21 cellular contexts compared by ENCODE assay signal in the genomic region with DNA sequence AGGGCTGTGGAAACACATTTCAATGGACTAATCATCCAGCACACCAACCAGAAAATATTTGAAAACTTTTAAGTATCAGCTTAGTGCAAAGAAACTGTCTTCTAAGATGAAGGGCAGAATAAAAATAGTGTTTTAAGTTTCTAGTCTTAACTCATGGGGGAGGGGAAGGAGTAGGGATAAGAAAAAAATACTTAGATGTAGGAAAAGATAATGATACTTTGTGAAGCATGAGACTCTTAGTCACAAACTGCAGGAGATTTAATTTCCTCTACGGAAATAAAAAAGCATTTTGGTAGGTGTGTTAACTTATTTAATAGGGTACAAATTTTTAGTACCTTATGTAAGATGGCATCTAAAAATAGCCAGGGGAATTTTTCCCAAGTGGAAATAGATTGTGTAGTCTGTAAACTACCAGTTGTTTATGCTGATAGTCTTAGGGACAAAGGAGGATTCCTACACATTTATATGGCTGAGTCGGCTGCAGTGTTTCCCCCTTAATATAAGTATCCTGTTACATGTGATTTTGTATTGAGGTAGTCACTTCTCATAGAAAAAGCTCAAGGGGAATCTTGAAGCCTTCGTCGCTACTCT.
DNase-seq lines count a peak whose midpoint lies in the region; ATAC-seq and TF ChIP-seq lines count a peak whose summit lies in the region.
"Had no signal": no experiment of that assay in that cellular context is flagged by ENCODE, and none has a peak within 500 bp of the region (broad histone marks: within the 10 kb centered on the region; RNA-seq: fewer than 3 reads in every experiment).

No MANE protein-coding gene starts in this region.

- peak overlapping the region; percentile 55 for H3K27ac ChIP-seq in DND-41 (ENCODE audit: low read length)
- H3K27ac ChIP-seq in psoas muscle: peak overlapping the region; percentile 11
- no peak overlapping the region for H3K27ac ChIP-seq in MM.1S (ENCODE audit: low read length)
- H3K27ac ChIP-seq: HL-60, SK-N-MC had no signal

- no peaks in the 10 kb centered on the region for H3K9me2 ChIP-seq in MM.1S (replicated peaks; ENCODE audit: insufficient read depth, low read length)

- H3K9me3 ChIP-seq in DND-41 (ENCODE audit: insufficient read depth, low read length, severe bottlenecking) (no peaks in the 10 kb centered on the region), psoas muscle (no peaks in the 10 kb centered on the region), MM.1S (replicated peaks; ENCODE audit: insufficient read depth, low read length) (no peaks in the 10 kb centered on the region)
- H3K9me3 ChIP-seq: Caco-2 had no signal

- H3F3A ChIP-seq in MM.1S (ENCODE audit: insufficient read depth, low read length): no peaks in the 10 kb centered on the region

- H3K4me3 ChIP-seq in DND-41 (ENCODE audit: low read depth in 1 of 2, low read length in 2 of 2) (no peak overlapping the region), fibroblast of villous mesenchyme (ENCODE audit: low read depth, low read length) (no peak overlapping the region), psoas muscle (no peak overlapping the region), MM.1S (ENCODE audit: low read length) (no peak overlapping the region)
- H3K4me3 ChIP-seq: GM12878, SK-N-MC had no signal

- 43 to 45% (median 45%) methylated on average over 4 of the region's 4 CpGs for WGBS in psoas muscle, 3 donors

- H3K9ac ChIP-seq in DND-41 (ENCODE audit: low read depth, low read length) (no peak overlapping the region), MM.1S (ENCODE audit: low read length) (no peak overlapping the region)

- H3K4me1 ChIP-seq in DND-41 (ENCODE audit: insufficient read depth, low read length) (peaks cover 45% of the 10 kb centered on the region), psoas muscle (peaks cover 34% of the 10 kb centered on the region), MM.1S (ENCODE audit: low read length) (no peaks in the 10 kb centered on the region)
- H3K4me1 ChIP-seq: Caco-2 had no signal

- H3K4me2 ChIP-seq in DND-41 (ENCODE audit: insufficient read depth, low read length) (0 out of 2 replicates have a peak overlapping the region, but pooled peaks have one; percentile 17), MM.1S (ENCODE audit: low read depth, low read length) (no peak overlapping the region)

- DNase-seq in A172 (ENCODE audit: low spot score): peak; percentile 6
- DNase-seq in DND-41: no peak
- peak; percentile 9 for DNase-seq in fibroblast of villous mesenchyme (ENCODE audit: low read depth)
- no peak for DNase-seq in psoas muscle
- DNase-seq in MM.1S: no peak
- no peak for DNase-seq in activated CD4-positive, alpha-beta T cell treated with anti-CD3 and anti-CD28 coated beads, Interleukin-2, amount 50 U/mL, for 48 hours
- no peak for DNase-seq in nucleus accumbens (lab: John Stamatoyannopoulos, UW)
- DNase-seq: Caco-2; CD4-positive, alpha-beta T cell; DMS 273 treated with DMSO at 0.1 percent for 48 hours; DMS79 treated with DMSO at 0.1 percent for 48 hours; H9; NCI-H1105; NCI-H2081 treated with DMSO at 0.1 percent for 48 hours; NCI-H446 treated with DMSO at 0.1 percent for 48 hours; NCI-H526 treated with DMSO at 0.1 percent for 48 hours; PC-3; SHP77 treated with DMSO at 0.1 percent for 48 hours had no signal

- H3K27me3 ChIP-seq in DND-41 (ENCODE audit: insufficient read depth, low read length, poor library complexity) (no peaks in the 10 kb centered on the region), psoas muscle (ENCODE audit: insufficient read depth in 3 of 3, low read length in 2 of 3) (no peaks in the 10 kb centered on the region), MM.1S (replicated peaks; ENCODE audit: insufficient read depth, low read length) (no peaks in the 10 kb centered on the region)

- intact Hi-C loops in psoas muscle (cut with DNase I): no loop called here

- peak overlapping the region; percentile 34 for H2AFZ ChIP-seq in DND-41 (ENCODE audit: low read depth, low read length)
- no peak overlapping the region for H2AFZ ChIP-seq in MM.1S (ENCODE audit: low read length)

- H4K20me1 ChIP-seq in DND-41 (ENCODE audit: insufficient read depth, low read length): no peaks in the 10 kb centered on the region
- H4K20me1 ChIP-seq in MM.1S (ENCODE audit: insufficient read depth, low read length): no peaks in the 10 kb centered on the region

- TF ChIP-seq CTCF in DND-41 (IDR thresholded peaks at IDR 0.05; ENCODE audit: borderline replicate concordance, extremely low read depth, low read length, poor library complexity, severe bottlenecking) (no peak), fibroblast of villous mesenchyme (IDR thresholded peaks at IDR 0.05; ENCODE audit: insufficient read depth, low read depth, low read length) (no peak), psoas muscle (IDR thresholded peaks at IDR 0.05) (no peak), MM.1S (IDR thresholded peaks at IDR 0.05; ENCODE audit: low read length) (no peak)

- no peaks in the 10 kb centered on the region for H3K79me2 ChIP-seq in DND-41 (ENCODE audit: insufficient read depth, low read length)
- no peaks in the 10 kb centered on the region for H3K79me2 ChIP-seq in MM.1S (ENCODE audit: low read length)

- H3K36me3 ChIP-seq in DND-41 (ENCODE audit: insufficient read depth, low read length): no peaks in the 10 kb centered on the region
- no peaks in the 10 kb centered on the region for H3K36me3 ChIP-seq in psoas muscle (ENCODE audit: insufficient read depth in 1 of 2, low read depth in 1 of 2)
- H3K36me3 ChIP-seq in MM.1S (replicated peaks; ENCODE audit: insufficient read depth, low read length): no peaks in the 10 kb centered on the region

- no peak for ATAC-seq in DND-41 (ENCODE audit: insufficient read depth, low read depth)
- peak in 1 of 4 donors; percentile 32 for ATAC-seq in psoas muscle
- ATAC-seq: GM12878, PC-3 had no signal

Comparison
In these comparisons a context has a peak if more than half of its experiments do, and no peak if none do; other contexts are left out.
1. DNase-seq: peak in A172 (single experiment) and fibroblast of villous mesenchyme (single experiment); none in DND-41 (single experiment), psoas muscle (0 of 2), MM.1S (single experiment), activated CD4-positive, alpha-beta T cell treated with anti-CD3 and anti-CD28 coated beads, Interleukin-2, amount 50 U/mL, for 48 hours (0 of 2) and nucleus accumbens (0 of 56).